Comparison of ENCODE assay signal across 1 cellular context in genomic region chr1:206723500-206724472, GRCh38.
TF ChIP-seq lines count a peak whose summit lies in the region.

No MANE protein-coding gene starts in this region.

TF ChIP-seq in GM12878, 131 proteins besides CTCF, POLR2A, EP300 and RAD21:
- TF ChIP-seq ZNF592 (IDR thresholded peaks at IDR 0.05) (no peak), CBX3 (IDR thresholded peaks at IDR 0.05; ENCODE audit: borderline replicate concordance, low read depth) (no peak)
